In genomic region chr7:150367187-150367510, GRCh38 we compare ENCODE assay signal across 1 cellular context.
TF ChIP-seq lines count a peak whose summit lies in the region.

No MANE protein-coding gene starts in this region.

TF ChIP-seq in GM12878, 131 proteins besides CTCF, POLR2A, EP300 and RAD21:
- no peak for TF ChIP-seq HDAC6 (IDR thresholded peaks at IDR 0.05; ENCODE audit: unreplicated experiment)
- TF ChIP-seq, protein P1, sequence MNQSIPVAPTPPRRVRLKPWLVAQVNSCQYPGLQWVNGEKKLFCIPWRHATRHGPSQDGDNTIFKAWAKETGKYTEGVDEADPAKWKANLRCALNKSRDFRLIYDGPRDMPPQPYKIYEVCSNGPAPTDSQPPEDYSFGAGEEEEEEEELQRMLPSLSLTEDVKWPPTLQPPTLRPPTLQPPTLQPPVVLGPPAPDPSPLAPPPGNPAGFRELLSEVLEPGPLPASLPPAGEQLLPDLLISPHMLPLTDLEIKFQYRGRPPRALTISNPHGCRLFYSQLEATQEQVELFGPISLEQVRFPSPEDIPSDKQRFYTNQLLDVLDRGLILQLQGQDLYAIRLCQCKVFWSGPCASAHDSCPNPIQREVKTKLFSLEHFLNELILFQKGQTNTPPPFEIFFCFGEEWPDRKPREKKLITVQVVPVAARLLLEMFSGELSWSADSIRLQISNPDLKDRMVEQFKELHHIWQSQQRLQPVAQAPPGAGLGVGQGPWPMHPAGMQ (IDR thresholded peaks at IDR 0.05; ENCODE audit: borderline replicate concordance) = no peak
- TF ChIP-seq TCF3 (IDR thresholded peaks at IDR 0.05; ENCODE audit: borderline replicate concordance, insufficient read depth, low read depth, low read length) = no peak
- TF ChIP-seq, protein P2, sequence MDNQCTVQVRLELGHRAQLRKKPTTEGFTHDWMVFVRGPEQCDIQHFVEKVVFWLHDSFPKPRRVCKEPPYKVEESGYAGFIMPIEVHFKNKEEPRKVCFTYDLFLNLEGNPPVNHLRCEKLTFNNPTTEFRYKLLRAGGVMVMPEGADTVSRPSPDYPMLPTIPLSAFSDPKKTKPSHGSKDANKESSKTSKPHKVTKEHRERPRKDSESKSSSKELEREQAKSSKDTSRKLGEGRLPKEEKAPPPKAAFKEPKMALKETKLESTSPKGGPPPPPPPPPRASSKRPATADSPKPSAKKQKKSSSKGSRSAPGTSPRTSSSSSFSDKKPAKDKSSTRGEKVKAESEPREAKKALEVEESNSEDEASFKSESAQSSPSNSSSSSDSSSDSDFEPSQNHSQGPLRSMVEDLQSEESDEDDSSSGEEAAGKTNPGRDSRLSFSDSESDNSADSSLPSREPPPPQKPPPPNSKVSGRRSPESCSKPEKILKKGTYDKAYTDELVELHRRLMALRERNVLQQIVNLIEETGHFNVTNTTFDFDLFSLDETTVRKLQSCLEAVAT (IDR thresholded peaks at IDR 0.05) = no peak
- TF ChIP-seq NBN (IDR thresholded peaks at IDR 0.05) = peak; percentile 15; the same call in 1 of the 2 replicates
- no peak for TF ChIP-seq RELA (IDR thresholded peaks at IDR 0.05; ENCODE audit: borderline replicate concordance, partially characterized antibody)
- TF ChIP-seq SUZ12 (IDR thresholded peaks at IDR 0.05; ENCODE audit: unreplicated experiment) = no peak
- no peak for TF ChIP-seq BACH1 (IDR thresholded peaks at IDR 0.05; ENCODE audit: borderline replicate concordance)
- TF ChIP-seq, protein P3, sequence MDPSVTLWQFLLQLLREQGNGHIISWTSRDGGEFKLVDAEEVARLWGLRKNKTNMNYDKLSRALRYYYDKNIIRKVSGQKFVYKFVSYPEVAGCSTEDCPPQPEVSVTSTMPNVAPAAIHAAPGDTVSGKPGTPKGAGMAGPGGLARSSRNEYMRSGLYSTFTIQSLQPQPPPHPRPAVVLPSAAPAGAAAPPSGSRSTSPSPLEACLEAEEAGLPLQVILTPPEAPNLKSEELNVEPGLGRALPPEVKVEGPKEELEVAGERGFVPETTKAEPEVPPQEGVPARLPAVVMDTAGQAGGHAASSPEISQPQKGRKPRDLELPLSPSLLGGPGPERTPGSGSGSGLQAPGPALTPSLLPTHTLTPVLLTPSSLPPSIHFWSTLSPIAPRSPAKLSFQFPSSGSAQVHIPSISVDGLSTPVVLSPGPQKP (IDR thresholded peaks at IDR 0.05; ENCODE audit: low read depth, low read length) = no peak
- peak; percentile 82 for TF ChIP-seq ZNF384 (IDR thresholded peaks at IDR 0.05; ENCODE audit: borderline replicate concordance, low read depth, low read length)
